In the genomic region with DNA sequence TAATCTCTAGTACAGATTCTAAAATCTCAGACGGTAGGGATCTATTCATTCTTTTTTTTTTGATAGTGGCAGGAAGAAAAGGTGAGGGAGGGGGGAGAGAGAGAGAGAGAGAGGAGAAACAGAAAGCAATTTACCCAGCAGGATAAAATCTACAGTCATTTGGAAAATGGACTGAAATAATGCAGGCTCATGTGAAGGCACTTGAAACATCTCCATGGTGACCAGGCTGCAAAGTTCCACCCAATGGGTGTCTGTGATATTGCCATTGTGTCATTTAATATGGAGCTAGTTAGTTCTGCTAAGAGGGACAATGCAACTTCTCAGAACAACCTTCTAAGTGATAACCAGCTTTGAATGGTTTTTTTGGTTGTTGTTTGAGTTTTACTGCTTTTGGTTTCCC, we compare ENCODE assay signal across 17 cellular contexts.
DNase-seq lines count a peak whose midpoint lies in the region; ATAC-seq and TF ChIP-seq lines count a peak whose summit lies in the region.
"Had no signal": no experiment of that assay in that cellular context is flagged by ENCODE, and none has a peak within 500 bp of the region (broad histone marks: within the 10 kb centered on the region; RNA-seq: fewer than 3 reads in every experiment).

No MANE protein-coding gene starts in this region.

- H3K9me3 ChIP-seq in Loucy (ENCODE audit: insufficient read depth, low read depth, low read length) = no peaks in the 10 kb centered on the region
- no peaks in the 10 kb centered on the region for H3K9me3 ChIP-seq in neuron (ENCODE audit: low read length)
- H3K9me3 ChIP-seq in body of pancreas = no peaks in the 10 kb centered on the region
- H3K9me3 ChIP-seq: pancreas had no signal

- H3K4me3 ChIP-seq in Loucy (ENCODE audit: low read length, poor library complexity, severe bottlenecking) (no peak overlapping the region), neuron (ENCODE audit: low read length) (no peak overlapping the region), body of pancreas (no peak overlapping the region)
- H3K4me3 ChIP-seq: MG63, pancreas had no signal

- H3K27ac Mint-ChIP-seq in activated CD4-positive, alpha-beta T cell treated with anti-CD3 and anti-CD28 coated beads for 36 hours = no peak overlapping the region
- H3K27ac Mint-ChIP-seq: CD4-positive, alpha-beta memory T cell; T-cell had no signal

- H3K27me3 ChIP-seq in Loucy (ENCODE audit: insufficient read depth, low read length, poor library complexity, severe bottlenecking) = peaks cover 5% of the 10 kb centered on the region
- H3K27me3 ChIP-seq in neuron (ENCODE audit: insufficient read depth, low read length) = no peaks in the 10 kb centered on the region
- H3K27me3 ChIP-seq in body of pancreas = no peaks in the 10 kb centered on the region
- H3K27me3 ChIP-seq: MG63, pancreas had no signal

- TF ChIP-seq CTCF in Loucy (conservative IDR thresholded peaks at IDR 0.05; ENCODE audit: low read length) (no peak), body of pancreas (IDR thresholded peaks at IDR 0.05) (no peak)

- CTCF ChIA-PET in activated CD4-positive, alpha-beta T cell treated with anti-CD3 and anti-CD28 coated beads for 36 hours (lab: Charles Lee) = interaction anchor here (3.3 kb wide), 1 partner anchor 16 kb away, joined by 19 read pairs; no protein-coding TSS in a partner anchor

- H3K36me3 ChIP-seq in Loucy (ENCODE audit: insufficient read depth, low read length) (no peaks in the 10 kb centered on the region), neuron (ENCODE audit: insufficient read depth, low read length) (no peaks in the 10 kb centered on the region), body of pancreas (replicated peaks in 1 of 2; ENCODE audit: insufficient read depth in 1 of 2, low read depth in 2 of 2) (no peaks in the 10 kb centered on the region)
- H3K36me3 ChIP-seq: MG63, pancreas had no signal

- no peaks in the 10 kb centered on the region for H3F3A ChIP-seq in Loucy (ENCODE audit: low read depth)

- H3K9ac ChIP-seq in Loucy (ENCODE audit: low read depth, low read length, poor library complexity, severe bottlenecking) = no peak overlapping the region

- no peak overlapping the region for H3K27ac ChIP-seq in body of pancreas
- H3K27ac ChIP-seq: pancreas had no signal

- H3K4me3 Mint-ChIP-seq in activated CD4-positive, alpha-beta T cell treated with anti-CD3 and anti-CD28 coated beads for 36 hours = no peak overlapping the region
- H3K4me3 Mint-ChIP-seq: CD4-positive, alpha-beta memory T cell; T-cell had no signal

- H3K4me1 ChIP-seq in Loucy (ENCODE audit: insufficient read depth, low read length, poor library complexity, severe bottlenecking) (no peaks in the 10 kb centered on the region), neuron (ENCODE audit: insufficient read depth, low read length) (no peaks in the 10 kb centered on the region), body of pancreas (no peaks in the 10 kb centered on the region)
- H3K4me1 ChIP-seq: pancreas had no signal

- POLR2A ChIA-PET in activated CD4-positive, alpha-beta T cell treated with anti-CD3 and anti-CD28 coated beads for 36 hours (lab: Charles Lee) = no interaction called here

- peaks cover 3% of the 10 kb centered on the region for H3K4me1 Mint-ChIP-seq in activated CD4-positive, alpha-beta T cell treated with anti-CD3 and anti-CD28 coated beads for 36 hours
- H3K4me1 Mint-ChIP-seq: CD4-positive, alpha-beta memory T cell; T-cell had no signal

- no peaks in the 10 kb centered on the region for H3K9me2 ChIP-seq in Loucy (replicated peaks; ENCODE audit: low read depth, low read length)

- TF ChIP-seq POLR2A in body of pancreas (IDR thresholded peaks at IDR 0.05) = no peak

- H3K4me2 ChIP-seq in Loucy (ENCODE audit: low read depth, low read length, poor library complexity, severe bottlenecking) = no peak overlapping the region

- H4K20me1 ChIP-seq in Loucy (ENCODE audit: insufficient read depth, low read length, poor library complexity, severe bottlenecking) = no peaks in the 10 kb centered on the region

- peak overlapping the region; percentile 3; the same call in 1 of the 2 replicates for H2AFZ ChIP-seq in Loucy (ENCODE audit: low read length)
- peak overlapping the region; percentile 11 for H2AFZ ChIP-seq in neuron (ENCODE audit: low read depth, low read length)

- H3K36me3 Mint-ChIP-seq in activated CD4-positive, alpha-beta T cell treated with anti-CD3 and anti-CD28 coated beads for 36 hours (ENCODE audit: low read depth) = no peaks in the 10 kb centered on the region
- H3K36me3 Mint-ChIP-seq: CD4-positive, alpha-beta memory T cell; T-cell had no signal

- ATAC-seq in activated CD4-positive, alpha-beta T cell treated with anti-CD3 and anti-CD28 coated beads for 36 hours = peak; percentile 36
- peak; percentile 84 for ATAC-seq in GM21717 (IDR thresholded peaks at IDR 0.05; ENCODE audit: unreplicated experiment)
- no peak for ATAC-seq in body of pancreas
- ATAC-seq: pancreas, PC-3, T-cell had no signal

- 24 to 53% methylated on average over 1 of the region's 1 CpG for WGBS in body of pancreas, 2 donors

- DNase-seq in activated CD4-positive, alpha-beta T cell treated with anti-CD3 and anti-CD28 coated beads for 36 hours = peak; percentile 16
- no peak for DNase-seq in activated CD4-positive, alpha-beta T cell treated with anti-CD3 and anti-CD28 coated beads for 4 hours
- DNase-seq in posterior cingulate gyrus = no peak
- no peak for DNase-seq in body of pancreas
- DNase-seq in posterior vena cava (ENCODE audit: low spot score) = no peak
- DNase-seq: activated T-cell treated with anti-CD3 and anti-CD28 coated beads, Interleukin-2, amount 50 U/mL, for 48 hours; amniotic stem cell; CD4-positive, alpha-beta memory T cell; head of caudate nucleus; kidney; MG63; pancreas; PC-3; T-cell had no signal

- intact Hi-C loops in activated CD4-positive, alpha-beta T cell treated with anti-CD3 and anti-CD28 coated beads for 36 hours (cut with DNase I, micrococcal nuclease) = no loop called here
- intact Hi-C loops in posterior cingulate gyrus (cut with DNase I) (no loop called here), body of pancreas (cut with DNase I) (no loop called here), posterior vena cava (cut with DNase I) (no loop called here)

- no peaks in the 10 kb centered on the region for H3K79me2 ChIP-seq in Loucy (ENCODE audit: insufficient read depth, low read length)

- H3K9me3 Mint-ChIP-seq in activated CD4-positive, alpha-beta T cell treated with anti-CD3 and anti-CD28 coated beads for 36 hours (ENCODE audit: low read depth) = peaks cover 1% of the 10 kb centered on the region

- H3K27me3 Mint-ChIP-seq in activated CD4-positive, alpha-beta T cell treated with anti-CD3 and anti-CD28 coated beads for 36 hours = peaks cover 2% of the 10 kb centered on the region
